In the genomic region with DNA sequence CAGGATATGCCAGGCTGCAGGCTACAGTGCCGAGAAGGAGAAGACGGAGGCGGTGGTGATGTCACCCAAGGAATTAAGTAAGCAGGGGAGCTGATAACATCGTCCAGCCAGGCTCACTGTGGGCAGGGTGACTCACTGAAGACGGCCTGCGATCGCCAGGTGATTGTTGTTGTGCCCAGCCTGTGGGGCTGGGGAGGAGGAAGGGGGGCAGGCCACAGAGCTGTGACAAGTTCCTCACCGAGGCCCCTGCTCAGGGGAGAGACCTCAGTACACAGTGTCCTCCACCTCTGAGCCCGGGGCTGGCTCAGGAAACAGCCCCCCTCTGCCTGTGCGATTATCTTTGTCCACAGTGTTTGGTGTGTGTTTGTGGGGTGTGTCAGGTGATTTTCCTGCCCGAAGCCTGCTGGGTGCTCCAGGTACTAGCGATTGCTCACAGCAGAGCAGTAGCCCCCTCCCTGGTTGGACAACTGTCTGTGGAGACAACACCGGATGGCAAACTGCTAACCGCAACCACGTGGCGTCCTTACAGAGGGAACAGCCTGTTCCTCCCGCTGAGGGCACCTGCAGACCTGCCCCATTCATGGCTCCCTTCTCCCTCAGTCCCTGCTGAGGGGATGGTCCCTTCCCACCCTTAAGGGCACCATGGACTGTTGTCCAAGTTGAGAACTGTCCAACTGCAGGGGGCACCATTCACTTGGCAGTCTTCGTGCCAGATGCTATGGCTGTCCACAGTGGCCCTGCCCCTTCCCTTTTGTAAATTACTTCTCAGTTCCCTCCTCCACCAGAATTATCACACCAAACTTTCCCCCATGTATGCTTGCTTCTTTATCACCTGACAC, we compare ENCODE assay signal across 1 cellular context.
TF ChIP-seq lines count a peak whose summit lies in the region.

No MANE protein-coding gene starts in this region.

TF ChIP-seq in HepG2, 621 proteins besides CTCF, POLR2A, EP300 and RAD21 (continued from another document and continues in another):
- TF ChIP-seq AGO2 (optimal IDR thresholded peaks at IDR 0.05; ENCODE audit: low read depth, low read length) (no peak), YEATS4 (CRISPR knock-in tag; IDR thresholded peaks at IDR 0.05; ENCODE audit: borderline replicate concordance) (peak; percentile 75; the same call in 1 of the 2 replicates), ONECUT2 (CRISPR knock-in tag; IDR thresholded peaks at IDR 0.05) (no peak), SYNCRIP (IDR thresholded peaks at IDR 0.05; ENCODE audit: insufficient read depth, low read depth, low read length) (no peak), ZZZ3 (CRISPR knock-in tag; IDR thresholded peaks at IDR 0.05; ENCODE audit: borderline replicate concordance) (no peak), DMAP1 (CRISPR knock-in tag; IDR thresholded peaks at IDR 0.05) (peak; percentile 72), ZFY (CRISPR knock-in tag; IDR thresholded peaks at IDR 0.05) (peak; percentile 40; the same call in 1 of the 2 replicates), ZNF724P (CRISPR knock-in tag; IDR thresholded peaks at IDR 0.05; ENCODE audit: borderline replicate concordance) (peak; percentile 19; the same call in 1 of the 2 replicates), ZNF251 (CRISPR knock-in tag; IDR thresholded peaks at IDR 0.05) (no peak), ZFP62 (CRISPR knock-in tag; IDR thresholded peaks at IDR 0.05) (no peak), ZFP36L1 (CRISPR knock-in tag; IDR thresholded peaks at IDR 0.05) (peak; percentile 92), ZNF772 (CRISPR knock-in tag; IDR thresholded peaks at IDR 0.05) (peak; percentile 96), ZNF335 (CRISPR knock-in tag; IDR thresholded peaks at IDR 0.05) (peak; percentile 60; the same call in 1 of the 2 replicates), SRY (CRISPR knock-in tag; IDR thresholded peaks at IDR 0.05) (no peak), ARNT2 (CRISPR knock-in tag; IDR thresholded peaks at IDR 0.05; ENCODE audit: low read depth) (peak; percentile 42; the same call in 1 of the 2 replicates), ZNF780A (CRISPR knock-in tag; IDR thresholded peaks at IDR 0.05) (no peak), ISL2 (CRISPR knock-in tag; IDR thresholded peaks at IDR 0.05) (peak; percentile 63; the same call in 1 of the 2 replicates), RXRA (CRISPR knock-in tag; IDR thresholded peaks at IDR 0.05) (no peak; the same call in none of the 2 replicates), KLF12 (CRISPR knock-in tag; IDR thresholded peaks at IDR 0.05; ENCODE audit: borderline replicate concordance) (0 out of 2 replicates have a peak, but pooled peaks have one; percentile 15)
- TF ChIP-seq, protein P1, sequence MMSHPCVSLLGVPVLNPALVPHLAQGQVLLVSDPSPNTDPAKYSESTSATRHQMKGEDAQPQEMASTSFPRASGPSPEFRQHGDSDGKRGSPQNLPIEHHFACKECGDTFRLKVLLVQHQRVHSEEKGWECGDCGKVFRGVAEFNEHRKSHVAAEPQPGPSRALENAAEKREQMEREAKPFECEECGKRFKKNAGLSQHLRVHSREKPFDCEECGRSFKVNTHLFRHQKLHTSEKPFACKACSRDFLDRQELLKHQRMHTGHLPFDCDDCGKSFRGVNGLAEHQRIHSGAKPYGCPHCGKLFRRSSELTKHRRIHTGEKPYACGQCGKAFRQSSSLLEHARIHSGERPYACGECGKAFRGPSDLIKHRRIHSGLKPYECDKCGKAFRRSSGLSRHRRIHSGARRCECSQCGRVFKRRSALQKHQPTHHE (CRISPR knock-in tag; IDR thresholded peaks at IDR 0.05; ENCODE audit: borderline replicate concordance) = peak; percentile 47; the same call in 1 of the 2 replicates
- TF ChIP-seq, protein P2, sequence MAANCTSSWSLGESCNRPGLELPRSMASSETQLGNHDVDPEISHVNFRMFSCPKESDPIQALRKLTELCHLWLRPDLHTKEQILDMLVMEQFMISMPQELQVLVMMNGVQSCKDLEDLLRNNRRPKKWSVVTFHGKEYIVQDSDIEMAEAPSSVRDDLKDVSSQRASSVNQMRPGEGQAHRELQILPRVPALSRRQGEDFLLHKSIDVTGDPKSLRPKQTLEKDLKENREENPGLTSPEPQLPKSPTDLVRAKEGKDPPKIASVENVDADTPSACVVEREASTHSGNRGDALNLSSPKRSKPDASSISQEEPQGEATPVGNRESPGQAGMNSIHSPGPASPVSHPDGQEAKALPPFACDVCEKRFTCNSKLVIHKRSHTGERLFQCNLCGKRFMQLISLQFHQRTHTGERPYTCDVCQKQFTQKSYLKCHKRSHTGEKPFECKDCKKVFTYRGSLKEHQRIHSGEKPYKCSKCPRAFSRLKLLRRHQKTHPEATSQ (CRISPR knock-in tag; IDR thresholded peaks at IDR 0.05; ENCODE audit: borderline replicate concordance) = no peak
- TF ChIP-seq, protein P3, sequence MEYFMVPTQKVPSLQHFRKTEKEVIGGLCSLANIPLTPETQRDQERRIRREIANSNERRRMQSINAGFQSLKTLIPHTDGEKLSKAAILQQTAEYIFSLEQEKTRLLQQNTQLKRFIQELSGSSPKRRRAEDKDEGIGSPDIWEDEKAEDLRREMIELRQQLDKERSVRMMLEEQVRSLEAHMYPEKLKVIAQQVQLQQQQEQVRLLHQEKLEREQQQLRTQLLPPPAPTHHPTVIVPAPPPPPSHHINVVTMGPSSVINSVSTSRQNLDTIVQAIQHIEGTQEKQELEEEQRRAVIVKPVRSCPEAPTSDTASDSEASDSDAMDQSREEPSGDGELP (IDR thresholded peaks at IDR 0.05; ENCODE audit: borderline replicate concordance, low read depth) = peak; percentile 83
- TF ChIP-seq, protein P4, sequence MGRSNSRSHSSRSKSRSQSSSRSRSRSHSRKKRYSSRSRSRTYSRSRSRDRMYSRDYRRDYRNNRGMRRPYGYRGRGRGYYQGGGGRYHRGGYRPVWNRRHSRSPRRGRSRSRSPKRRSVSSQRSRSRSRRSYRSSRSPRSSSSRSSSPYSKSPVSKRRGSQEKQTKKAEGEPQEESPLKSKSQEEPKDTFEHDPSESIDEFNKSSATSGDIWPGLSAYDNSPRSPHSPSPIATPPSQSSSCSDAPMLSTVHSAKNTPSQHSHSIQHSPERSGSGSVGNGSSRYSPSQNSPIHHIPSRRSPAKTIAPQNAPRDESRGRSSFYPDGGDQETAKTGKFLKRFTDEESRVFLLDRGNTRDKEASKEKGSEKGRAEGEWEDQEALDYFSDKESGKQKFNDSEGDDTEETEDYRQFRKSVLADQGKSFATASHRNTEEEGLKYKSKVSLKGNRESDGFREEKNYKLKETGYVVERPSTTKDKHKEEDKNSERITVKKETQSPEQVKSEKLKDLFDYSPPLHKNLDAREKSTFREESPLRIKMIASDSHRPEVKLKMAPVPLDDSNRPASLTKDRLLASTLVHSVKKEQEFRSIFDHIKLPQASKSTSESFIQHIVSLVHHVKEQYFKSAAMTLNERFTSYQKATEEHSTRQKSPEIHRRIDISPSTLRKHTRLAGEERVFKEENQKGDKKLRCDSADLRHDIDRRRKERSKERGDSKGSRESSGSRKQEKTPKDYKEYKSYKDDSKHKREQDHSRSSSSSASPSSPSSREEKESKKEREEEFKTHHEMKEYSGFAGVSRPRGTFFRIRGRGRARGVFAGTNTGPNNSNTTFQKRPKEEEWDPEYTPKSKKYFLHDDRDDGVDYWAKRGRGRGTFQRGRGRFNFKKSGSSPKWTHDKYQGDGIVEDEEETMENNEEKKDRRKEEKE (IDR thresholded peaks at IDR 0.05) = no peak
- TF ChIP-seq, protein P5, sequence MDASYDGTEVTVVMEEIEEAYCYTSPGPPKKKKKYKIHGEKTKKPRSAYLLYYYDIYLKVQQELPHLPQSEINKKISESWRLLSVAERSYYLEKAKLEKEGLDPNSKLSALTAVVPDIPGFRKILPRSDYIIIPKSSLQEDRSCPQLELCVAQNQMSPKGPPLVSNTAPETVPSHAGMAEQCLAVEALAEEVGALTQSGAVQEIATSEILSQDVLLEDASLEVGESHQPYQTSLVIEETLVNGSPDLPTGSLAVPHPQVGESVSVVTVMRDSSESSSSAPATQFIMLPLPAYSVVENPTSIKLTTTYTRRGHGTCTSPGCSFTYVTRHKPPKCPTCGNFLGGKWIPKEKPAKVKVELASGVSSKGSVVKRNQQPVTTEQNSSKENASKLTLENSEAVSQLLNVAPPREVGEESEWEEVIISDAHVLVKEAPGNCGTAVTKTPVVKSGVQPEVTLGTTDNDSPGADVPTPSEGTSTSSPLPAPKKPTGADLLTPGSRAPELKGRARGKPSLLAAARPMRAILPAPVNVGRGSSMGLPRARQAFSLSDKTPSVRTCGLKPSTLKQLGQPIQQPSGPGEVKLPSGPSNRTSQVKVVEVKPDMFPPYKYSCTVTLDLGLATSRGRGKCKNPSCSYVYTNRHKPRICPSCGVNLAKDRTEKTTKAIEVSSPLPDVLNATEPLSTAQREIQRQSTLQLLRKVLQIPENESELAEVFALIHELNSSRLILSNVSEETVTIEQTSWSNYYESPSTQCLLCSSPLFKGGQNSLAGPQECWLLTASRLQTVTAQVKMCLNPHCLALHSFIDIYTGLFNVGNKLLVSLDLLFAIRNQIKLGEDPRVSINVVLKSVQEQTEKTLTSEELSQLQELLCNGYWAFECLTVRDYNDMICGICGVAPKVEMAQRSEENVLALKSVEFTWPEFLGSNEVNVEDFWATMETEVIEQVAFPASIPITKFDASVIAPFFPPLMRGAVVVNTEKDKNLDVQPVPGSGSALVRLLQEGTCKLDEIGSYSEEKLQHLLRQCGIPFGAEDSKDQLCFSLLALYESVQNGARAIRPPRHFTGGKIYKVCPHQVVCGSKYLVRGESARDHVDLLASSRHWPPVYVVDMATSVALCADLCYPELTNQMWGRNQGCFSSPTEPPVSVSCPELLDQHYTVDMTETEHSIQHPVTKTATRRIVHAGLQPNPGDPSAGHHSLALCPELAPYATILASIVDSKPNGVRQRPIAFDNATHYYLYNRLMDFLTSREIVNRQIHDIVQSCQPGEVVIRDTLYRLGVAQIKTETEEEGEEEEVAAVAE (CRISPR knock-in tag; IDR thresholded peaks at IDR 0.05; ENCODE audit: borderline replicate concordance) = no peak; the same call in 1 of the 2 replicates
- TF ChIP-seq, protein P6, sequence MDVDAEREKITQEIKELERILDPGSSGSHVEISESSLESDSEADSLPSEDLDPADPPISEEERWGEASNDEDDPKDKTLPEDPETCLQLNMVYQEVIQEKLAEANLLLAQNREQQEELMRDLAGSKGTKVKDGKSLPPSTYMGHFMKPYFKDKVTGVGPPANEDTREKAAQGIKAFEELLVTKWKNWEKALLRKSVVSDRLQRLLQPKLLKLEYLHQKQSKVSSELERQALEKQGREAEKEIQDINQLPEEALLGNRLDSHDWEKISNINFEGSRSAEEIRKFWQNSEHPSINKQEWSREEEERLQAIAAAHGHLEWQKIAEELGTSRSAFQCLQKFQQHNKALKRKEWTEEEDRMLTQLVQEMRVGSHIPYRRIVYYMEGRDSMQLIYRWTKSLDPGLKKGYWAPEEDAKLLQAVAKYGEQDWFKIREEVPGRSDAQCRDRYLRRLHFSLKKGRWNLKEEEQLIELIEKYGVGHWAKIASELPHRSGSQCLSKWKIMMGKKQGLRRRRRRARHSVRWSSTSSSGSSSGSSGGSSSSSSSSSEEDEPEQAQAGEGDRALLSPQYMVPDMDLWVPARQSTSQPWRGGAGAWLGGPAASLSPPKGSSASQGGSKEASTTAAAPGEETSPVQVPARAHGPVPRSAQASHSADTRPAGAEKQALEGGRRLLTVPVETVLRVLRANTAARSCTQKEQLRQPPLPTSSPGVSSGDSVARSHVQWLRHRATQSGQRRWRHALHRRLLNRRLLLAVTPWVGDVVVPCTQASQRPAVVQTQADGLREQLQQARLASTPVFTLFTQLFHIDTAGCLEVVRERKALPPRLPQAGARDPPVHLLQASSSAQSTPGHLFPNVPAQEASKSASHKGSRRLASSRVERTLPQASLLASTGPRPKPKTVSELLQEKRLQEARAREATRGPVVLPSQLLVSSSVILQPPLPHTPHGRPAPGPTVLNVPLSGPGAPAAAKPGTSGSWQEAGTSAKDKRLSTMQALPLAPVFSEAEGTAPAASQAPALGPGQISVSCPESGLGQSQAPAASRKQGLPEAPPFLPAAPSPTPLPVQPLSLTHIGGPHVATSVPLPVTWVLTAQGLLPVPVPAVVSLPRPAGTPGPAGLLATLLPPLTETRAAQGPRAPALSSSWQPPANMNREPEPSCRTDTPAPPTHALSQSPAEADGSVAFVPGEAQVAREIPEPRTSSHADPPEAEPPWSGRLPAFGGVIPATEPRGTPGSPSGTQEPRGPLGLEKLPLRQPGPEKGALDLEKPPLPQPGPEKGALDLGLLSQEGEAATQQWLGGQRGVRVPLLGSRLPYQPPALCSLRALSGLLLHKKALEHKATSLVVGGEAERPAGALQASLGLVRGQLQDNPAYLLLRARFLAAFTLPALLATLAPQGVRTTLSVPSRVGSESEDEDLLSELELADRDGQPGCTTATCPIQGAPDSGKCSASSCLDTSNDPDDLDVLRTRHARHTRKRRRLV (CRISPR knock-in tag; IDR thresholded peaks at IDR 0.05) = no peak
- TF ChIP-seq, protein P7, sequence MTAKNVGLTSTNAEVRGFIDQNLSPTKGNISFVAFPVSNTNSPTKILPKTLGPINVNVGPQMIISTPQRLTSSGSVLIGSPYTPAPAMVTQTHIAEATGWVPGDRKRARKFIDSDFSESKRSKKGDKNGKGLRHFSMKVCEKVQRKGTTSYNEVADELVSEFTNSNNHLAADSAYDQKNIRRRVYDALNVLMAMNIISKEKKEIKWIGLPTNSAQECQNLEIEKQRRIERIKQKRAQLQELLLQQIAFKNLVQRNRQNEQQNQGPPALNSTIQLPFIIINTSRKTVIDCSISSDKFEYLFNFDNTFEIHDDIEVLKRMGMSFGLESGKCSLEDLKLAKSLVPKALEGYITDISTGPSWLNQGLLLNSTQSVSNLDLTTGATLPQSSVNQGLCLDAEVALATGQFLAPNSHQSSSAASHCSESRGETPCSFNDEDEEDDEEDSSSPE (CRISPR knock-in tag; IDR thresholded peaks at IDR 0.05) = no peak; the same call in 1 of the 2 replicates
- TF ChIP-seq, protein P8, sequence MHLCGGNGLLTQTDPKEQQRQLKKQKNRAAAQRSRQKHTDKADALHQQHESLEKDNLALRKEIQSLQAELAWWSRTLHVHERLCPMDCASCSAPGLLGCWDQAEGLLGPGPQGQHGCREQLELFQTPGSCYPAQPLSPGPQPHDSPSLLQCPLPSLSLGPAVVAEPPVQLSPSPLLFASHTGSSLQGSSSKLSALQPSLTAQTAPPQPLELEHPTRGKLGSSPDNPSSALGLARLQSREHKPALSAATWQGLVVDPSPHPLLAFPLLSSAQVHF (CRISPR knock-in tag; IDR thresholded peaks at IDR 0.05) = no peak
- TF ChIP-seq, protein P9, sequence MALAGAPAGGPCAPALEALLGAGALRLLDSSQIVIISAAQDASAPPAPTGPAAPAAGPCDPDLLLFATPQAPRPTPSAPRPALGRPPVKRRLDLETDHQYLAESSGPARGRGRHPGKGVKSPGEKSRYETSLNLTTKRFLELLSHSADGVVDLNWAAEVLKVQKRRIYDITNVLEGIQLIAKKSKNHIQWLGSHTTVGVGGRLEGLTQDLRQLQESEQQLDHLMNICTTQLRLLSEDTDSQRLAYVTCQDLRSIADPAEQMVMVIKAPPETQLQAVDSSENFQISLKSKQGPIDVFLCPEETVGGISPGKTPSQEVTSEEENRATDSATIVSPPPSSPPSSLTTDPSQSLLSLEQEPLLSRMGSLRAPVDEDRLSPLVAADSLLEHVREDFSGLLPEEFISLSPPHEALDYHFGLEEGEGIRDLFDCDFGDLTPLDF (CRISPR knock-in tag; IDR thresholded peaks at IDR 0.05) = no peak
